ENCODE assay signal across 13 cellular contexts in genomic region chr17:76546556-76547182, GRCh38. TPM values are rescaled to one million over a fixed set of nuclear protein-coding genes. Genes with fewer than 3 reads are reported as not detected.
DNase-seq lines count a peak whose midpoint lies in the region; ATAC-seq, FAIRE-seq and TF ChIP-seq lines count a peak whose summit lies in the region.
"Had no signal": no experiment of that assay in that cellular context is flagged by ENCODE, and none has a peak within 500 bp of the region (broad histone marks: within the 10 kb centered on the region; RNA-seq: fewer than 3 reads in every experiment).

No MANE protein-coding gene starts in this region.

- peaks cover 57% of the 10 kb centered on the region for H3K4me1 ChIP-seq in HepG2 (ENCODE audit: insufficient read depth, low read length)
- H3K4me1 ChIP-seq in right lobe of liver, result peaks cover 0 to 58% (median 14%) of the 10 kb centered on the region in 4 donors
- H3K4me1 ChIP-seq in astrocyte (ENCODE audit: insufficient read depth, low read length), result peaks cover 40% of the 10 kb centered on the region
- H3K4me1 ChIP-seq in upper lobe of right lung, result peaks cover 51% of the 10 kb centered on the region
- H3K4me1 ChIP-seq in OCI-LY7 (ENCODE audit: insufficient read depth, low read length, poor library complexity, severe bottlenecking), result peaks cover 19% of the 10 kb centered on the region

- H3K27me3 ChIP-seq in HepG2 (ENCODE audit: control insufficient read depth in 1 of 2, insufficient read depth in 2 of 2, low read length in 2 of 2) (no peaks in the 10 kb centered on the region), right lobe of liver (no peaks in the 10 kb centered on the region), astrocyte (ENCODE audit: insufficient read depth, low read length) (peaks cover 7% of the 10 kb centered on the region), upper lobe of right lung (no peaks in the 10 kb centered on the region)

- TF ChIP-seq EP300 in HepG2 (IDR thresholded peaks at IDR 0.05; ENCODE audit: low read depth in 2 of 2, low read length in 2 of 2) (no peak), HepG2 (CRISPR knock-in tag; IDR thresholded peaks at IDR 0.05; ENCODE audit: borderline replicate concordance) (no peak)

- intact Hi-C loops in HepG2 (cut with micrococcal nuclease; ENCODE audit: unreplicated experiment), result loop anchor here (1.0 kb wide), 1 partner anchor 23 kb away; no protein-coding TSS in a partner anchor
- intact Hi-C loops in right lobe of liver (cut with DNase I), result no loop called here
- intact Hi-C loops in upper lobe of right lung (cut with DNase I), result no loop called here
- intact Hi-C loops in OCI-LY7 (cut with micrococcal nuclease; ENCODE audit: unreplicated experiment), result loop anchor here (1.0 to 5.0 kb wide), 5 partner anchors 18 to 139 kb away; partner anchors contain the start of gene AANAT

- WGBS in HepG2 (ENCODE audit: low lambda C conversion rate), result 90% methylated on average over 11 of the region's 11 CpGs
- 55% methylated on average over 8 of the region's 11 CpGs for WGBS in right lobe of liver (ENCODE audit: insufficient coverage, low coverage, low lambda C conversion rate, missing lambda C conversion rate)

- peaks cover 7% of the 10 kb centered on the region; the same call in 1 of the 2 replicates for H4K20me1 ChIP-seq in HepG2 (ENCODE audit: insufficient read depth, low read length)
- H4K20me1 ChIP-seq in astrocyte (ENCODE audit: insufficient read depth, low read length), result no peaks in the 10 kb centered on the region
- H4K20me1 ChIP-seq in OCI-LY7 (ENCODE audit: insufficient read depth, low read length), result no peaks in the 10 kb centered on the region

- no peak for DNase-seq in HepG2 (ENCODE audit: low spot score)
- DNase-seq in right lobe of liver, result no peak
- DNase-seq in astrocyte (ENCODE audit: low read depth), result peak; percentile 96
- peak; percentile 97 for DNase-seq in iris pigment epithelial cell (ENCODE audit: low read depth)
- no peak for DNase-seq in upper lobe of right lung
- no peak for DNase-seq in OCI-LY7 (ENCODE audit: low spot score)
- DNase-seq in NCI-H128 (lab: John Stamatoyannopoulos, UW; ENCODE audit: unreplicated experiment), result no peak
- no peak for DNase-seq in activated CD4-positive, alpha-beta memory T cell treated with anti-CD3 and anti-CD28 coated beads, Interleukin-2, amount 10 ng/mL, durations not matched to agents 7 days and 5 days
- DNase-seq: NCI-H2081 treated with DMSO at 0.1 percent for 48 hours had no signal

- ATAC-seq in HepG2 (no peak), right lobe of liver (no peak), upper lobe of right lung (no peak)

- peaks cover 2% of the 10 kb centered on the region for H3K36me3 Mint-ChIP-seq in astrocyte (ENCODE audit: low read depth, unreplicated experiment)
- no peaks in the 10 kb centered on the region for H3K36me3 Mint-ChIP-seq in activated CD4-positive, alpha-beta memory T cell treated with anti-CD3 and anti-CD28 coated beads, Interleukin-2, amount 10 ng/mL, durations not matched to agents 7 days and 5 days (ENCODE audit: low read depth)

- H3K4me3 Mint-ChIP-seq in astrocyte (ENCODE audit: unreplicated experiment), result no peak overlapping the region
- H3K4me3 Mint-ChIP-seq in activated CD4-positive, alpha-beta memory T cell treated with anti-CD3 and anti-CD28 coated beads, Interleukin-2, amount 10 ng/mL, durations not matched to agents 7 days and 5 days, result no peak overlapping the region
- H3K4me3 Mint-ChIP-seq: CD4-positive, alpha-beta T cell; effector memory CD8-positive, alpha-beta T cell; stimulated activated naive CD8-positive, alpha-beta T cell treated with anti-CD3 and anti-CD28 coated beads, Interleukin-15, Interleukin-2, amounts not matched to agents 100 ng/mL and 50 ng/mL, for 24 hours; T-helper 17 cell had no signal

- no peak for FAIRE-seq in HepG2 (lab: Jason Lieb, UNC)
- no peak for FAIRE-seq in astrocyte (lab: Jason Lieb, UNC)

- H3K9ac ChIP-seq in HepG2 (ENCODE audit: insufficient read depth, low read depth, low read length) (no peak overlapping the region), astrocyte (ENCODE audit: low read length) (peak overlapping the region; percentile 72)

- TF ChIP-seq RAD21 in HepG2 (CRISPR knock-in tag; IDR thresholded peaks at IDR 0.05), result no peak

- H3K27me3 Mint-ChIP-seq in astrocyte (ENCODE audit: low read depth, unreplicated experiment), result peaks cover 23% of the 10 kb centered on the region
- peaks cover 15% of the 10 kb centered on the region for H3K27me3 Mint-ChIP-seq in activated CD4-positive, alpha-beta memory T cell treated with anti-CD3 and anti-CD28 coated beads, Interleukin-2, amount 10 ng/mL, durations not matched to agents 7 days and 5 days

- H3K9me3 ChIP-seq in HepG2 (ENCODE audit: low read length) (no peaks in the 10 kb centered on the region), right lobe of liver (no peaks in the 10 kb centered on the region), astrocyte (ENCODE audit: insufficient read depth, low read depth, low read length) (no peaks in the 10 kb centered on the region), upper lobe of right lung (no peaks in the 10 kb centered on the region), OCI-LY7 (ENCODE audit: low read length) (no peaks in the 10 kb centered on the region)

- in situ Hi-C loops in HepG2 (cut with HindIII; ENCODE audit: extremely low pct_ligation_motif_present, low pct_unique_long_range_greater_than_20kb), result no loop called here

- no peaks in the 10 kb centered on the region for H3K9me3 Mint-ChIP-seq in astrocyte (ENCODE audit: unreplicated experiment)
- H3K9me3 Mint-ChIP-seq in activated CD4-positive, alpha-beta memory T cell treated with anti-CD3 and anti-CD28 coated beads, Interleukin-2, amount 10 ng/mL, durations not matched to agents 7 days and 5 days, result no peaks in the 10 kb centered on the region
- H3K9me3 Mint-ChIP-seq: CD4-positive, alpha-beta T cell; effector memory CD8-positive, alpha-beta T cell; stimulated activated naive CD8-positive, alpha-beta T cell treated with anti-CD3 and anti-CD28 coated beads, Interleukin-15, Interleukin-2, amounts not matched to agents 100 ng/mL and 50 ng/mL, for 24 hours had no signal

- no TSS peak for BruUV-seq in HepG2 (replicated peaks; lab: Mats Ljungman, UMichigan)
- no TSS peak for BruUV-seq in OCI-LY7 (replicated peaks; lab: Mats Ljungman, UMichigan)

- POLR2A ChIA-PET in HepG2 (lab: Yijun Ruan, JAX) (interaction anchor here (0.8 to 3.1 kb wide), 5 partner anchors 10 to 39 kb away, joined by 3 to 30 read pairs (median 6); no protein-coding TSS in a partner anchor), OCI-LY7 (lab: Charles Lee) (interaction anchor here (0.5 to 1.5 kb wide), 3 partner anchors 18 to 31 kb away, joined by 3 to 7 read pairs (median 4); no protein-coding TSS in a partner anchor)
- POLR2A ChIA-PET in activated CD4-positive, alpha-beta memory T cell treated with anti-CD3 and anti-CD28 coated beads, Interleukin-2, amount 10 ng/mL, durations not matched to agents 7 days and 5 days (lab: Charles Lee), result interaction anchor here (1.0 to 1.5 kb wide), 5 partner anchors 11 to 162 kb away, joined by 3 to 4 read pairs (median 4); partner anchors contain the start of gene SPHK1

- H3K9me2 ChIP-seq in OCI-LY7 (ENCODE audit: insufficient read depth, low read length), result no peaks in the 10 kb centered on the region

- CTCF ChIA-PET in HepG2 (lab: Yijun Ruan, JAX; ENCODE audit: low intra/inter-chr PET ratio, low total read pairs) (interaction anchor here (1.0 to 4.4 kb wide), 7 partner anchors 14 to 81 kb away, joined by 3 to 86 read pairs (median 6); no protein-coding TSS in a partner anchor), OCI-LY7 (lab: Charles Lee; ENCODE audit: unreplicated experiment) (interaction anchor here (1.0 to 1.2 kb wide), 2 partner anchors 18 to 23 kb away, joined by 7 to 8 read pairs; no protein-coding TSS in a partner anchor)
- CTCF ChIA-PET in activated CD4-positive, alpha-beta memory T cell treated with anti-CD3 and anti-CD28 coated beads, Interleukin-2, amount 10 ng/mL, durations not matched to agents 7 days and 5 days (lab: Charles Lee), result interaction anchor here (0.6 to 2.2 kb wide), 10 partner anchors 10 to 87 kb away, joined by 3 to 19 read pairs (median 4); partner anchors contain the start of gene ST6GALNAC2

- H3K79me2 ChIP-seq in HepG2 (ENCODE audit: insufficient read depth, low read length) (peaks cover 42% of the 10 kb centered on the region), astrocyte (ENCODE audit: insufficient read depth, low read length) (no peaks in the 10 kb centered on the region), OCI-LY7 (ENCODE audit: insufficient read depth, low read depth, low read length) (no peaks in the 10 kb centered on the region)

- TF ChIP-seq CTCF in HepG2 (CRISPR knock-in tag; IDR thresholded peaks at IDR 0.05) (no peak), right lobe of liver (IDR thresholded peaks at IDR 0.05) (no peak), astrocyte (IDR thresholded peaks at IDR 0.05; ENCODE audit: insufficient read depth, low read depth, low read length) (no peak), upper lobe of right lung (IDR thresholded peaks at IDR 0.05) (no peak), OCI-LY7 (conservative IDR thresholded peaks at IDR 0.05; ENCODE audit: low read length) (no peak)

- no peak for TF ChIP-seq POLR2A in HepG2 (IDR thresholded peaks at IDR 0.05; ENCODE audit: insufficient read depth in 1 of 2, low read depth in 2 of 2, low read length in 2 of 2)
- no peak for TF ChIP-seq POLR2A in right lobe of liver (IDR thresholded peaks at IDR 0.05)

- H3K36me3 ChIP-seq in HepG2 (replicated peaks in 1 of 2; ENCODE audit: control insufficient read depth in 1 of 2, insufficient read depth in 2 of 2, low read length in 2 of 2) (peaks cover 7 to 12% of the 10 kb centered on the region in 2 experiments; a peak in 4 of 5 replicates), right lobe of liver (no peaks in the 10 kb centered on the region), astrocyte (ENCODE audit: insufficient read depth, low read length) (no peaks in the 10 kb centered on the region), upper lobe of right lung (no peaks in the 10 kb centered on the region), OCI-LY7 (ENCODE audit: insufficient read depth, low read length) (no peaks in the 10 kb centered on the region)

- peaks cover 30% of the 10 kb centered on the region for H3K4me1 Mint-ChIP-seq in astrocyte (ENCODE audit: low read depth, unreplicated experiment)
- H3K4me1 Mint-ChIP-seq in activated CD4-positive, alpha-beta memory T cell treated with anti-CD3 and anti-CD28 coated beads, Interleukin-2, amount 10 ng/mL, durations not matched to agents 7 days and 5 days, result peaks cover 6% of the 10 kb centered on the region

- H3K4me2 ChIP-seq in HepG2 (ENCODE audit: low read depth, low read length) (peak overlapping the region; percentile 93), astrocyte (ENCODE audit: low read length) (peak overlapping the region; percentile 76), OCI-LY7 (ENCODE audit: low read length) (no peak overlapping the region)

- H2AFZ ChIP-seq in HepG2 (ENCODE audit: low read length) (no peak overlapping the region), astrocyte (ENCODE audit: low read depth, low read length) (no peak overlapping the region), OCI-LY7 (ENCODE audit: low read length) (no peak overlapping the region)

- H3K27ac ChIP-seq in HepG2 (ENCODE audit: extremely low read length, insufficient read depth, low read length) (no peak overlapping the region), right lobe of liver (no peak overlapping the region), astrocyte (ENCODE audit: low read depth, low read length) (peak overlapping the region; percentile 81), upper lobe of right lung (peak overlapping the region; percentile 42), OCI-LY7 (ENCODE audit: low read depth, low read length, poor library complexity, severe bottlenecking) (no peak overlapping the region)

- H3K4me3 ChIP-seq in HepG2 (replicated peaks in 1 of 3; ENCODE audit: insufficient read depth in 1 of 3, low read depth in 2 of 3, low read length in 3 of 3) (no peak overlapping the region), right lobe of liver (no peak overlapping the region), astrocyte (ENCODE audit: insufficient read depth, low read depth, low read length) (no peak overlapping the region), upper lobe of right lung (no peak overlapping the region), OCI-LY7 (ENCODE audit: low read depth, low read length, poor library complexity, severe bottlenecking) (no peak overlapping the region)

- H3K27ac Mint-ChIP-seq in astrocyte (ENCODE audit: unreplicated experiment), result peak overlapping the region; percentile 66
- no peak overlapping the region for H3K27ac Mint-ChIP-seq in activated CD4-positive, alpha-beta memory T cell treated with anti-CD3 and anti-CD28 coated beads, Interleukin-2, amount 10 ng/mL, durations not matched to agents 7 days and 5 days
- H3K27ac Mint-ChIP-seq: CD4-positive, alpha-beta T cell; stimulated activated naive CD8-positive, alpha-beta T cell treated with anti-CD3 and anti-CD28 coated beads, Interleukin-15, Interleukin-2, amounts not matched to agents 100 ng/mL and 50 ng/mL, for 24 hours; T-helper 17 cell had no signal

RNA-seq across cellular contexts. Expression of gene PRCD, which starts 6.8 kb away (rescaled TPM):
- 0.52 TPM in 1 of 2 replicates, not detected in the other for total RNA-seq in HepG2 (2016; rRNA removed; fragmentation: Illumina TruSeq; extraction: Trizol)
- not detected in 2 replicates for total RNA-seq in HepG2 (2016; cell fraction: cytosol; rRNA removed; fragmentation: Illumina TruSeq; extraction: Trizol; ENCODE audit: low read depth)
- total RNA-seq in HepG2 (2016; cell fraction: insoluble cytoplasmic fraction; rRNA removed; fragmentation: Illumina TruSeq; extraction: Trizol), result 0.36 and 0.48 TPM in 2 replicates
- not detected in 2 replicates for total RNA-seq in HepG2 (2016; cell fraction: membrane; rRNA removed; fragmentation: Illumina TruSeq; extraction: Trizol)
- total RNA-seq in HepG2 (2016; cell fraction: nucleus; rRNA removed; fragmentation: Illumina TruSeq; extraction: Trizol), result not detected in 2 replicates
- polyA plus RNA-seq in HepG2 (2011; rRNA removed), result 0.35 and 0.51 TPM in 2 replicates
- not detected in 2 replicates for polyA plus RNA-seq in HepG2 (2011; cell fraction: cytosol; rRNA removed)
- 0.06 TPM in 1 of 2 replicates, not detected in the other for polyA plus RNA-seq in HepG2 (2011; cell fraction: nucleus; rRNA removed)
- polyA plus RNA-seq in HepG2 (2012), result 0.61 and 0.71 TPM in 2 replicates
- polyA plus RNA-seq in HepG2 (2016; cell fraction: cytosol; fragmentation: Illumina TruSeq; extraction: Trizol; ENCODE audit: low read depth), result 0.25 TPM in 1 of 2 replicates, not detected in the other
- polyA plus RNA-seq in HepG2 (2016; cell fraction: insoluble cytoplasmic fraction; fragmentation: Illumina TruSeq; extraction: Trizol; ENCODE audit: low read depth), result not detected in 2 replicates
- polyA plus RNA-seq in HepG2 (2016; cell fraction: membrane; fragmentation: Illumina TruSeq; extraction: Trizol; ENCODE audit: low read depth), result not detected in 2 replicates
- not detected in 2 replicates for polyA plus RNA-seq in HepG2 (2016; cell fraction: nucleus; fragmentation: Illumina TruSeq; extraction: Trizol; ENCODE audit: insufficient read depth, low read depth)
- 0.70 TPM in 1 of 2 replicates, not detected in the other for polyA minus RNA-seq in HepG2 (2011; rRNA and poly(A)+ RNA removed; ENCODE audit: low replicate concordance)
- not detected in 2 replicates for polyA minus RNA-seq in HepG2 (2011; cell fraction: cytosol; rRNA and poly(A)+ RNA removed)
- polyA minus RNA-seq in HepG2 (2011; cell fraction: nucleus; rRNA and poly(A)+ RNA removed), result not detected in 2 replicates
- total RNA-seq in right lobe of liver, result 1 to 10 TPM in 1 of 6 experiments, under 1 TPM in 2, not detected in 3; 0.12 to 1.3 (median 0.22) TPM
- 1.5 and 2.2 TPM in 2 replicates for total RNA-seq in astrocyte
- 7.7 TPM for total RNA-seq in upper lobe of right lung
- total RNA-seq in OCI-LY7 (2014; rRNA removed; shearing (Covaris generic)), result 5.7 and 6.3 TPM in 2 replicates
- 11.7 and 15.9 TPM in 2 replicates for total RNA-seq in OCI-LY7 (2022)
- not detected for total RNA-seq in activated CD4-positive, alpha-beta memory T cell treated with anti-CD3 and anti-CD28 coated beads, Interleukin-2, amount 10 ng/mL, durations not matched to agents 7 days and 5 days
- total RNA-seq: CD4-positive, alpha-beta T cell had no signal

RNA-seq across cellular contexts. Expression of gene CYGB, which starts 9.2 kb away (rescaled TPM):
- total RNA-seq in HepG2 (2016; rRNA removed; fragmentation: Illumina TruSeq; extraction: Trizol), result 27.1 and 28.9 TPM in 2 replicates
- 5.2 and 8.2 TPM in 2 replicates for total RNA-seq in HepG2 (2016; cell fraction: cytosol; rRNA removed; fragmentation: Illumina TruSeq; extraction: Trizol; ENCODE audit: low read depth)
- total RNA-seq in HepG2 (2016; cell fraction: insoluble cytoplasmic fraction; rRNA removed; fragmentation: Illumina TruSeq; extraction: Trizol), result 25.6 and 28.4 TPM in 2 replicates
- 16.6 and 21.7 TPM in 2 replicates for total RNA-seq in HepG2 (2016; cell fraction: membrane; rRNA removed; fragmentation: Illumina TruSeq; extraction: Trizol)
- 14.7 and 17.2 TPM in 2 replicates for total RNA-seq in HepG2 (2016; cell fraction: nucleus; rRNA removed; fragmentation: Illumina TruSeq; extraction: Trizol)
- polyA plus RNA-seq in HepG2 (2011; rRNA removed), result 18.9 and 23.3 TPM in 2 replicates
- 19.3 and 25.5 TPM in 2 replicates for polyA plus RNA-seq in HepG2 (2011; cell fraction: cytosol; rRNA removed)
- 17.6 and 23.0 TPM in 2 replicates for polyA plus RNA-seq in HepG2 (2011; cell fraction: nucleus; rRNA removed)
- 20.2 and 20.5 TPM in 2 replicates for polyA plus RNA-seq in HepG2 (2012)
- 6.2 and 7.9 TPM in 2 replicates for polyA plus RNA-seq in HepG2 (2016; cell fraction: cytosol; fragmentation: Illumina TruSeq; extraction: Trizol; ENCODE audit: low read depth)
- polyA plus RNA-seq in HepG2 (2016; cell fraction: insoluble cytoplasmic fraction; fragmentation: Illumina TruSeq; extraction: Trizol; ENCODE audit: low read depth), result 28.7 and 30.6 TPM in 2 replicates
- polyA plus RNA-seq in HepG2 (2016; cell fraction: membrane; fragmentation: Illumina TruSeq; extraction: Trizol; ENCODE audit: low read depth), result 21.0 and 21.3 TPM in 2 replicates
- polyA plus RNA-seq in HepG2 (2016; cell fraction: nucleus; fragmentation: Illumina TruSeq; extraction: Trizol; ENCODE audit: insufficient read depth, low read depth), result 24.9 and 26.1 TPM in 2 replicates
- 0.26 and 16.8 TPM in 2 replicates for polyA minus RNA-seq in HepG2 (2011; rRNA and poly(A)+ RNA removed; ENCODE audit: low replicate concordance)
- polyA minus RNA-seq in HepG2 (2011; cell fraction: cytosol; rRNA and poly(A)+ RNA removed), result 9.7 and 11.8 TPM in 2 replicates
- polyA minus RNA-seq in HepG2 (2011; cell fraction: nucleus; rRNA and poly(A)+ RNA removed), result 12.9 and 17.7 TPM in 2 replicates
- 1 to 10 TPM; 1.8 to 4.1 (median 3.1) TPM for total RNA-seq in right lobe of liver
- total RNA-seq in astrocyte, result 20.5 and 29.2 TPM in 2 replicates
- total RNA-seq in upper lobe of right lung, result 34.3 TPM
- 0.33 and 0.57 TPM in 2 replicates for total RNA-seq in OCI-LY7 (2014; rRNA removed; shearing (Covaris generic))
- total RNA-seq in OCI-LY7 (2022), result 0.22 and 0.44 TPM in 2 replicates
- total RNA-seq in activated CD4-positive, alpha-beta memory T cell treated with anti-CD3 and anti-CD28 coated beads, Interleukin-2, amount 10 ng/mL, durations not matched to agents 7 days and 5 days, result not detected
- total RNA-seq: CD4-positive, alpha-beta T cell; T-helper 17 cell had no signal

RNA-seq across cellular contexts. Expression of gene ST6GALNAC2, which starts 39.0 kb away (rescaled TPM):
- 0.49 and 0.84 TPM in 2 replicates for total RNA-seq in HepG2 (2016; rRNA removed; fragmentation: Illumina TruSeq; extraction: Trizol)
- total RNA-seq in HepG2 (2016; cell fraction: cytosol; rRNA removed; fragmentation: Illumina TruSeq; extraction: Trizol; ENCODE audit: low read depth), result 0.35 and 0.51 TPM in 2 replicates
- total RNA-seq in HepG2 (2016; cell fraction: insoluble cytoplasmic fraction; rRNA removed; fragmentation: Illumina TruSeq; extraction: Trizol), result 0.13 and 0.39 TPM in 2 replicates
- 0.77 and 0.79 TPM in 2 replicates for total RNA-seq in HepG2 (2016; cell fraction: membrane; rRNA removed; fragmentation: Illumina TruSeq; extraction: Trizol)
- 0.68 and 0.97 TPM in 2 replicates for total RNA-seq in HepG2 (2016; cell fraction: nucleus; rRNA removed; fragmentation: Illumina TruSeq; extraction: Trizol)
- polyA plus RNA-seq in HepG2 (2011; rRNA removed), result 0.12 and 0.30 TPM in 2 replicates
- polyA plus RNA-seq in HepG2 (2011; cell fraction: cytosol; rRNA removed), result 0.24 and 0.50 TPM in 2 replicates
- 0.43 TPM in 2 replicates for polyA plus RNA-seq in HepG2 (2011; cell fraction: nucleus; rRNA removed)
- polyA plus RNA-seq in HepG2 (2012), result 0.16 TPM in 1 of 2 replicates, not detected in the other
- polyA plus RNA-seq in HepG2 (2016; cell fraction: cytosol; fragmentation: Illumina TruSeq; extraction: Trizol; ENCODE audit: low read depth), result 0.34 and 0.45 TPM in 2 replicates
- 0.56 and 0.64 TPM in 2 replicates for polyA plus RNA-seq in HepG2 (2016; cell fraction: insoluble cytoplasmic fraction; fragmentation: Illumina TruSeq; extraction: Trizol; ENCODE audit: low read depth)
- 0.62 and 0.69 TPM in 2 replicates for polyA plus RNA-seq in HepG2 (2016; cell fraction: membrane; fragmentation: Illumina TruSeq; extraction: Trizol; ENCODE audit: low read depth)
- polyA plus RNA-seq in HepG2 (2016; cell fraction: nucleus; fragmentation: Illumina TruSeq; extraction: Trizol; ENCODE audit: insufficient read depth, low read depth), result 1.0 and 1.6 TPM in 2 replicates
- polyA minus RNA-seq in HepG2 (2011; rRNA and poly(A)+ RNA removed; ENCODE audit: low replicate concordance), result 0.34 and 1.1 TPM in 2 replicates
- not detected in 2 replicates for polyA minus RNA-seq in HepG2 (2011; cell fraction: cytosol; rRNA and poly(A)+ RNA removed)
- not detected in 2 replicates for polyA minus RNA-seq in HepG2 (2011; cell fraction: nucleus; rRNA and poly(A)+ RNA removed)
- total RNA-seq in right lobe of liver, result 1 to 10 TPM in 5 of 6 experiments, under 1 TPM in 1; 0.81 to 5.0 (median 2.3) TPM
- 0.79 TPM in 1 of 2 replicates, not detected in the other for total RNA-seq in astrocyte
- 24.5 TPM for total RNA-seq in upper lobe of right lung
- not detected in 2 replicates for total RNA-seq in OCI-LY7 (2014; rRNA removed; shearing (Covaris generic))
- not detected in 2 replicates for total RNA-seq in OCI-LY7 (2022)
- under 1 TPM; 0.25 to 0.65 TPM for total RNA-seq in activated CD4-positive, alpha-beta memory T cell treated with anti-CD3 and anti-CD28 coated beads, Interleukin-2, amount 10 ng/mL, durations not matched to agents 7 days and 5 days

RNA-seq across cellular contexts. Expression of gene RHBDF2, which starts 45.4 kb away (rescaled TPM):
- total RNA-seq in HepG2 (2016; rRNA removed; fragmentation: Illumina TruSeq; extraction: Trizol) (4.2 and 7.8 TPM in 2 replicates), right lobe of liver (10 to 100 TPM in 3 of 6 experiments, 1 to 10 TPM in 3; 7.1 to 18.6 (median 11.0) TPM), astrocyte (27.0 and 30.7 TPM in 2 replicates), upper lobe of right lung (46.4 TPM), OCI-LY7 (2022) (158 and 173 TPM in 2 replicates)
- total RNA-seq in HepG2 (2016; cell fraction: cytosol; rRNA removed; fragmentation: Illumina TruSeq; extraction: Trizol; ENCODE audit: low read depth), result 3.3 and 3.4 TPM in 2 replicates
- 2.8 and 8.6 TPM in 2 replicates for total RNA-seq in HepG2 (2016; cell fraction: insoluble cytoplasmic fraction; rRNA removed; fragmentation: Illumina TruSeq; extraction: Trizol)
- 3.2 and 3.5 TPM in 2 replicates for total RNA-seq in HepG2 (2016; cell fraction: membrane; rRNA removed; fragmentation: Illumina TruSeq; extraction: Trizol)
- 10.0 and 14.7 TPM in 2 replicates for total RNA-seq in HepG2 (2016; cell fraction: nucleus; rRNA removed; fragmentation: Illumina TruSeq; extraction: Trizol)
- polyA plus RNA-seq in HepG2 (2011; rRNA removed), result 24.2 and 27.6 TPM in 2 replicates
- 9.7 and 15.2 TPM in 2 replicates for polyA plus RNA-seq in HepG2 (2011; cell fraction: cytosol; rRNA removed)
- 96.1 and 124 TPM in 2 replicates for polyA plus RNA-seq in HepG2 (2011; cell fraction: nucleus; rRNA removed)
- polyA plus RNA-seq in HepG2 (2012), result 17.9 and 27.7 TPM in 2 replicates
- polyA plus RNA-seq in HepG2 (2016; cell fraction: cytosol; fragmentation: Illumina TruSeq; extraction: Trizol; ENCODE audit: low read depth), result 1.2 and 1.5 TPM in 2 replicates
- 3.8 and 4.6 TPM in 2 replicates for polyA plus RNA-seq in HepG2 (2016; cell fraction: insoluble cytoplasmic fraction; fragmentation: Illumina TruSeq; extraction: Trizol; ENCODE audit: low read depth)
- polyA plus RNA-seq in HepG2 (2016; cell fraction: membrane; fragmentation: Illumina TruSeq; extraction: Trizol; ENCODE audit: low read depth), result 2.0 and 3.1 TPM in 2 replicates
- 23.9 and 27.3 TPM in 2 replicates for polyA plus RNA-seq in HepG2 (2016; cell fraction: nucleus; fragmentation: Illumina TruSeq; extraction: Trizol; ENCODE audit: insufficient read depth, low read depth)
- polyA minus RNA-seq in HepG2 (2011; rRNA and poly(A)+ RNA removed; ENCODE audit: low replicate concordance), result 8.1 and 40.4 TPM in 2 replicates
- 12.8 and 13.5 TPM in 2 replicates for polyA minus RNA-seq in HepG2 (2011; cell fraction: cytosol; rRNA and poly(A)+ RNA removed)
- polyA minus RNA-seq in HepG2 (2011; cell fraction: nucleus; rRNA and poly(A)+ RNA removed), result 26.5 and 30.6 TPM in 2 replicates
- 122 and 144 TPM in 2 replicates for total RNA-seq in OCI-LY7 (2014; rRNA removed; shearing (Covaris generic))
- 10 to 100 TPM; 33.2 to 33.8 TPM for total RNA-seq in activated CD4-positive, alpha-beta memory T cell treated with anti-CD3 and anti-CD28 coated beads, Interleukin-2, amount 10 ng/mL, durations not matched to agents 7 days and 5 days

Comparison
In these comparisons a context has a peak if more than half of its experiments do, and no peak if none do; other contexts are left out.
1. intact Hi-C loops: an anchor here in HepG2 (1.0 kb wide) and OCI-LY7 (1.0 to 5.0 kb wide); none called in right lobe of liver and upper lobe of right lung.
2. DNase-seq: peak in astrocyte (single experiment) and iris pigment epithelial cell (single experiment); none in HepG2 (single experiment), right lobe of liver (0 of 3), upper lobe of right lung (single experiment), OCI-LY7 (single experiment), NCI-H128 (single experiment) and activated CD4-positive, alpha-beta memory T cell treated with anti-CD3 and anti-CD28 coated beads, Interleukin-2, amount 10 ng/mL, durations not matched to agents 7 days and 5 days (single experiment).
3. H3K27ac ChIP-seq: peak in astrocyte (single experiment) and upper lobe of right lung (single experiment); none in HepG2 (single experiment), right lobe of liver (0 of 3) and OCI-LY7 (single experiment).